12 cellular contexts compared by ENCODE assay signal in genomic region chr12:24780969-24781368, GRCh38.
A peak's percentile ranks its signal among the peaks of the same experiment; 100 is the strongest.
DNase-seq lines count a peak whose midpoint lies in the region; ATAC-seq and TF ChIP-seq lines count a peak whose summit lies in the region.
"Had no signal": no experiment of that assay in that cellular context is flagged by ENCODE, and none has a peak within 500 bp of the region (broad histone marks: within the 10 kb centered on the region; RNA-seq: fewer than 3 reads in every experiment).

No MANE protein-coding gene starts in this region.

- DNase-seq in AG08395 (ENCODE audit: low spot score) (peak; percentile 18), GM19240 (ENCODE audit: insufficient read length, low spot score) (peak; percentile 1), fibroblast of gingiva (ENCODE audit: low read depth) (peak; percentile 64), T-helper 17 cell (no peak), hypothalamus (lab: John Stamatoyannopoulos, UW) (no peak), cardiac septum (ENCODE audit: low spot score) (no peak)
- DNase-seq: activated T-cell treated with anti-CD3 and anti-CD28 coated beads, Interleukin-2, amount 50 U/mL, for 48 hours; immature natural killer cell; NCI-H2107; pancreas had no signal

- no peak overlapping the region for H3K4me3 ChIP-seq in OCI-LY1 (ENCODE audit: low read depth, low read length, poor library complexity, severe bottlenecking)
- H3K4me3 ChIP-seq: pancreas had no signal

- H3K36me3 ChIP-seq in OCI-LY1 (ENCODE audit: insufficient read depth, low read length), result no peaks in the 10 kb centered on the region
- H3K36me3 ChIP-seq: pancreas had no signal

- H3K4me2 ChIP-seq in OCI-LY1 (ENCODE audit: low read length), result no peak overlapping the region

- no peak overlapping the region for H2AFZ ChIP-seq in OCI-LY1 (ENCODE audit: low read length)

- no peak overlapping the region for H3K27ac Mint-ChIP-seq in T-helper 17 cell
- H3K27ac Mint-ChIP-seq: immature natural killer cell had no signal

- no peaks in the 10 kb centered on the region for H4K20me1 ChIP-seq in OCI-LY1 (ENCODE audit: insufficient read depth, low read length)

- intact Hi-C loops in cardiac septum (cut with DNase I), result no loop called here

- no peak overlapping the region for H3K9ac ChIP-seq in OCI-LY1 (ENCODE audit: low read length)

- H3K27me3 Mint-ChIP-seq in T-helper 17 cell, result peaks cover 39% of the 10 kb centered on the region

- no peaks in the 10 kb centered on the region for H3K36me3 Mint-ChIP-seq in T-helper 17 cell (ENCODE audit: low read depth)
- H3K36me3 Mint-ChIP-seq: immature natural killer cell had no signal

- H3K27me3 ChIP-seq in OCI-LY1 (ENCODE audit: insufficient read depth, low read length), result no peaks in the 10 kb centered on the region
- H3K27me3 ChIP-seq: pancreas had no signal

- H3F3A ChIP-seq in OCI-LY1 (ENCODE audit: insufficient read depth, low read length), result no peaks in the 10 kb centered on the region

- H3K79me2 ChIP-seq in OCI-LY1 (ENCODE audit: insufficient read depth, low read length), result no peaks in the 10 kb centered on the region

- peak; percentile 34; the same call in 1 of the 2 replicates for TF ChIP-seq CTCF in OCI-LY1 (IDR thresholded peaks at IDR 0.05; ENCODE audit: low read length)

- H3K4me1 Mint-ChIP-seq in T-helper 17 cell, result no peaks in the 10 kb centered on the region
- H3K4me1 Mint-ChIP-seq: immature natural killer cell had no signal

- H3K9me3 ChIP-seq in OCI-LY1 (ENCODE audit: low read length) (no peaks in the 10 kb centered on the region), T-helper 17 cell (ENCODE audit: control insufficient read depth, low read length, poor library complexity, severe bottlenecking) (no peaks in the 10 kb centered on the region)
- H3K9me3 ChIP-seq: pancreas had no signal

- H3K4me3 Mint-ChIP-seq in T-helper 17 cell, result no peak overlapping the region
- H3K4me3 Mint-ChIP-seq: immature natural killer cell had no signal

- ATAC-seq in HG03378 (IDR thresholded peaks at IDR 0.05; ENCODE audit: unreplicated experiment), result no peak
- ATAC-seq in T-helper 17 cell, result no peak
- ATAC-seq: pancreas had no signal

- no peak overlapping the region for H3K27ac ChIP-seq in OCI-LY1 (ENCODE audit: low read depth, low read length, poor library complexity, severe bottlenecking)
- H3K27ac ChIP-seq: pancreas had no signal

- no peaks in the 10 kb centered on the region for H3K4me1 ChIP-seq in OCI-LY1 (ENCODE audit: insufficient read depth, low read length, severe bottlenecking)
- H3K4me1 ChIP-seq: pancreas had no signal

- H3K9me2 ChIP-seq in OCI-LY1 (ENCODE audit: low read depth, low read length), result no peaks in the 10 kb centered on the region

Comparison
In these comparisons a context has a peak if more than half of its experiments do, and no peak if none do; other contexts are left out.
1. DNase-seq: peak in AG08395 (single experiment), GM19240 (single experiment) and fibroblast of gingiva (single experiment); none in T-helper 17 cell (0 of 3), hypothalamus (0 of 51) and cardiac septum (single experiment).